ENCODE assay signal across 8 cellular contexts in genomic region chr13:27830010-27830409, GRCh38. TPM values are rescaled to one million over a fixed set of nuclear protein-coding genes. Genes with fewer than 3 reads are reported as not detected.
A peak's percentile ranks its signal among the peaks of the same experiment; 100 is the strongest.
DNase-seq lines count a peak whose midpoint lies in the region; ATAC-seq and TF ChIP-seq lines count a peak whose summit lies in the region.
"Had no signal": no experiment of that assay in that cellular context is flagged by ENCODE, and none has a peak within 500 bp of the region (broad histone marks: within the 10 kb centered on the region; RNA-seq: fewer than 3 reads in every experiment).

No MANE protein-coding gene starts in this region.

- WGBS in adrenal gland, 4 donors: 3 to 6% (median 4%) methylated on average over 14 to 25 of the region's 25 CpGs

- H3K9me3 ChIP-seq in adrenal gland (replicated peaks in 1 of 3) (no peaks in the 10 kb centered on the region), iPS-20b (ENCODE audit: insufficient read depth, low read depth, low read length) (no peaks in the 10 kb centered on the region)

- H3K27ac ChIP-seq in adrenal gland (no peak overlapping the region), iPS-20b (ENCODE audit: low read length) (no peak overlapping the region)
- H3K27ac ChIP-seq: epithelial cell of prostate had no signal

- H3K27me3 ChIP-seq in adrenal gland (peaks cover 26% of the 10 kb centered on the region), iPS-20b (ENCODE audit: insufficient read depth, low read length) (peaks cover 93% of the 10 kb centered on the region)

- ATAC-seq in GM18502 (IDR thresholded peaks at IDR 0.05; ENCODE audit: poor library complexity, unreplicated experiment): peak; percentile 76

- peak; percentile 56 to 94 (median 78) for TF ChIP-seq CTCF in adrenal gland (IDR thresholded peaks at IDR 0.05)

- no peak for TF ChIP-seq POLR2A in adrenal gland (IDR thresholded peaks at IDR 0.05)

- H3K4me3 ChIP-seq in adrenal gland: no peak overlapping the region
- peak overlapping the region; percentile 20 for H3K4me3 ChIP-seq in iPS-20b (ENCODE audit: low read length)

- DNase-seq in HT-29 (ENCODE audit: low spot score) (peak; percentile 85), T-helper 1 cell (peak; percentile 25 to 48 (median 39)), adrenal gland (peak in 6 of 7 donors; percentile 26 to 57 (median 38)), NCI-H446 treated with DMSO at 0.1 percent for 48 hours (lab: John Stamatoyannopoulos, UW) (no peak)
- peak; percentile 69 for DNase-seq in stimulated activated CD4-positive, alpha-beta T cell treated with anti-CD3 and anti-CD28 coated beads, Interleukin-15, amount 100 ng/mL, for 24 hours

- no peak overlapping the region for H3K9ac ChIP-seq in iPS-20b (ENCODE audit: low read depth, low read length)

- H3K36me3 ChIP-seq in adrenal gland (replicated peaks in 1 of 2): no peaks in the 10 kb centered on the region
- no peaks in the 10 kb centered on the region for H3K36me3 ChIP-seq in iPS-20b (ENCODE audit: insufficient read depth, low read depth, low read length)

- intact Hi-C loops in adrenal gland (cut with DNase I): loop anchor here (5.0 to 10.0 kb wide), 2 partner anchors 152 to 155 kb away; partner anchors contain the start of gene URAD (in 1 of the 2)

- H3K4me1 ChIP-seq in adrenal gland (replicated peaks in 1 of 2) (no peaks in the 10 kb centered on the region), iPS-20b (ENCODE audit: insufficient read depth, low read length) (no peaks in the 10 kb centered on the region)

RNA-seq across cellular contexts. Expression of gene GSX1, which starts 37.7 kb away (rescaled TPM):
- total RNA-seq in HT-29 (2014; rRNA removed; shearing (Covaris generic)): not detected in 2 replicates
- not detected for total RNA-seq in adrenal gland
- polyA plus RNA-seq in adrenal gland: not detected
